ENCODE assay signal across 8 cellular contexts in genomic region chr14:23237772-23238594, GRCh38. TPM values are rescaled to one million over a fixed set of nuclear protein-coding genes. Genes with fewer than 3 reads are reported as not detected.
A peak's percentile ranks its signal among the peaks of the same experiment; 100 is the strongest.
DNase-seq lines count a peak whose midpoint lies in the region; ATAC-seq and TF ChIP-seq lines count a peak whose summit lies in the region.

RNF212B (plus strand) TSS chr14:23237936; CDS start chr14:23240346, 2,410 bp downstream.

- H3K36me3 ChIP-seq in HUES48 (ENCODE audit: control insufficient read depth, insufficient read depth, low read length) (no peaks in the 10 kb centered on the region), PC-3 (ENCODE audit: low read depth, low read length) (no peaks in the 10 kb centered on the region), esophagus muscularis mucosa (no peaks in the 10 kb centered on the region), mucosa of rectum (ENCODE audit: control insufficient read depth in 2 of 2, insufficient read depth in 2 of 2, low read length in 2 of 2) (no peaks in the 10 kb centered on the region)

- no peaks in the 10 kb centered on the region for H3K9me2 ChIP-seq in PC-3 (replicated peaks; ENCODE audit: low read length)

- no peak within 1 kb of the TSS for H3K27ac Mint-ChIP-seq in activated T-cell treated with anti-CD3 and anti-CD28 coated beads, Interleukin-2, amount 50 U/mL, for 24 hours

- no peaks in the 10 kb centered on the region for H3K79me2 ChIP-seq in PC-3 (ENCODE audit: low read length)

- H3K4me3 Mint-ChIP-seq in activated T-cell treated with anti-CD3 and anti-CD28 coated beads, Interleukin-2, amount 50 U/mL, for 24 hours: peak within 1 kb of the TSS; percentile 57

- H3K36me3 Mint-ChIP-seq in activated T-cell treated with anti-CD3 and anti-CD28 coated beads, Interleukin-2, amount 50 U/mL, for 24 hours (ENCODE audit: low read depth): no peaks in the 10 kb centered on the region

- H3K4me1 ChIP-seq in HUES48 (ENCODE audit: control insufficient read depth, insufficient read depth, low read length): peaks cover 5% of the 10 kb centered on the region
- no peaks in the 10 kb centered on the region for H3K4me1 ChIP-seq in PC-3 (ENCODE audit: insufficient read depth, low read length)
- peaks cover 6 to 10% (median 9%) of the 10 kb centered on the region in 4 donors for H3K4me1 ChIP-seq in esophagus muscularis mucosa
- no peaks in the 10 kb centered on the region for H3K4me1 ChIP-seq in mucosa of rectum (ENCODE audit: control insufficient read depth in 2 of 2, insufficient read depth in 2 of 2, low read length in 2 of 2)

- H3K9ac ChIP-seq in HUES48 (ENCODE audit: low read depth, low read length): 0 out of 2 replicates have a peak within 1 kb of the TSS, but pooled peaks have one; percentile 22
- H3K9ac ChIP-seq in PC-3 (ENCODE audit: low read length): no peak within 1 kb of the TSS
- H3K9ac ChIP-seq in mucosa of rectum (ENCODE audit: low read depth in 1 of 2, low read length in 2 of 2): peak within 1 kb of the TSS; percentile 26 to 52

- H3F3A ChIP-seq in PC-3 (ENCODE audit: low read length, unreplicated experiment): no peaks in the 10 kb centered on the region

- WGBS in esophagus muscularis mucosa: 34% methylated on average over 32 of the region's 39 CpGs

- no peak for TF ChIP-seq EP300 in esophagus muscularis mucosa (IDR thresholded peaks at IDR 0.05)

- H3K27ac ChIP-seq in HUES48 (ENCODE audit: low read depth, low read length) (peak within 1 kb of the TSS; percentile 63), PC-3 (ENCODE audit: low read length) (no peak within 1 kb of the TSS), esophagus muscularis mucosa (replicated peaks in 1 of 4) (peak within 1 kb of the TSS; percentile 38 to 70 (median 66)), mucosa of rectum (ENCODE audit: low read depth in 2 of 2, low read length in 2 of 2) (peak within 1 kb of the TSS; percentile 6 to 16)

- peaks cover 9% of the 10 kb centered on the region for H3K4me1 Mint-ChIP-seq in activated T-cell treated with anti-CD3 and anti-CD28 coated beads, Interleukin-2, amount 50 U/mL, for 24 hours (ENCODE audit: low read depth)

- no peaks in the 10 kb centered on the region; the same call in 1 of the 2 replicates for H3K27me3 ChIP-seq in HUES48 (ENCODE audit: control insufficient read depth, insufficient read depth, low read length)
- H3K27me3 ChIP-seq in PC-3 (ENCODE audit: low read length): peaks cover 19% of the 10 kb centered on the region; the same call in 1 of the 2 replicates
- no peaks in the 10 kb centered on the region for H3K27me3 ChIP-seq in esophagus muscularis mucosa
- no peaks in the 10 kb centered on the region for H3K27me3 ChIP-seq in mucosa of rectum (ENCODE audit: control insufficient read depth in 2 of 2, insufficient read depth in 2 of 2, low read length in 2 of 2)

- peak; percentile 86 for DNase-seq in GM10266 (ENCODE audit: extremely low spot score)
- peak; percentile 88 for DNase-seq in PC-3
- DNase-seq in activated T-cell treated with anti-CD3 and anti-CD28 coated beads, Interleukin-2, amount 50 U/mL, for 24 hours: peak; percentile 89
- peak; percentile 97 for DNase-seq in esophagus muscularis mucosa (ENCODE audit: extremely low spot score)
- peak; percentile 39 to 63 for DNase-seq in stimulated activated CD8-positive, alpha-beta memory T cell treated with anti-CD3 and anti-CD28 coated beads, Interleukin-2, amount 100 ng/mL, for 1 hour (ENCODE audit: low read depth in 2 of 2)
- DNase-seq in GOT3 (lab: John Stamatoyannopoulos, UW): no peak

- intact Hi-C loops in PC-3 (cut with micrococcal nuclease): no loop called here
- intact Hi-C loops in esophagus muscularis mucosa (cut with DNase I): no loop called here

- peaks cover 26% of the 10 kb centered on the region for H3K27me3 Mint-ChIP-seq in activated T-cell treated with anti-CD3 and anti-CD28 coated beads, Interleukin-2, amount 50 U/mL, for 24 hours

- TF ChIP-seq CTCF in GM10266 (IDR thresholded peaks at IDR 0.05; ENCODE audit: control insufficient read depth, insufficient read depth, low read depth, missing control alignments) (peak; percentile 8), PC-3 (conservative IDR thresholded peaks at IDR 0.05; ENCODE audit: low read depth, low read length) (no peak), esophagus muscularis mucosa (IDR thresholded peaks at IDR 0.05) (no peak)

- ATAC-seq in PC-3: peak; percentile 99

- H3K4me2 ChIP-seq in PC-3 (ENCODE audit: low read length): peak within 1 kb of the TSS; percentile 79

- BruUV-seq in PC-3 (replicated peaks; lab: Mats Ljungman, UMichigan): no TSS peak

- H3K4me3 ChIP-seq in HUES48 (ENCODE audit: low read depth, low read length) (peak within 1 kb of the TSS; percentile 47), PC-3 (ENCODE audit: low read length) (peak within 1 kb of the TSS; percentile 57), esophagus muscularis mucosa (peak within 1 kb of the TSS; percentile 31 to 53 (median 37)), mucosa of rectum (ENCODE audit: low read length in 2 of 2) (peak within 1 kb of the TSS; percentile 52 to 72)

- POLR2A ChIA-PET in PC-3 (lab: Charles Lee; ENCODE audit: unreplicated experiment): interaction anchor here (0.5 to 0.6 kb wide), 2 partner anchors 12 to 53 kb away, joined by 4 to 20 read pairs; no protein-coding TSS in a partner anchor

- H3K9me3 ChIP-seq in HUES48 (ENCODE audit: control insufficient read depth, insufficient read depth, low read length): no peaks in the 10 kb centered on the region
- no peaks in the 10 kb centered on the region for H3K9me3 ChIP-seq in PC-3 (ENCODE audit: low read length)
- no peaks in the 10 kb centered on the region for H3K9me3 ChIP-seq in esophagus muscularis mucosa
- no peaks in the 10 kb centered on the region for H3K9me3 ChIP-seq in mucosa of rectum (ENCODE audit: control insufficient read depth in 2 of 2, low read length in 2 of 2)

- no peaks in the 10 kb centered on the region for H3K9me3 Mint-ChIP-seq in activated T-cell treated with anti-CD3 and anti-CD28 coated beads, Interleukin-2, amount 50 U/mL, for 24 hours

- CTCF ChIA-PET in PC-3 (lab: Charles Lee): no interaction called here

- peak within 1 kb of the TSS; percentile 87 for H2AFZ ChIP-seq in PC-3 (ENCODE audit: low read length)

- no peaks in the 10 kb centered on the region for H4K20me1 ChIP-seq in PC-3 (ENCODE audit: low read length)

- no peak for TF ChIP-seq POLR2A in esophagus muscularis mucosa (IDR thresholded peaks at IDR 0.05; ENCODE audit: low read depth)

RNA-seq across cellular contexts. Expression of gene RNF212B, which starts in this region (rescaled TPM):
- total RNA-seq in PC-3 (2014; rRNA removed) (not detected in 2 replicates), esophagus muscularis mucosa (under 1 TPM in 1 of 4 donors, not detected in 3; 0.33 TPM)

Comparison
In these comparisons a context has a peak if more than half of its experiments do, and no peak if none do; other contexts are left out.
1. Peak in DNase-seq, ATAC-seq, H3K4me3 ChIP-seq and H3K4me2 ChIP-seq in PC-3; RNA of the gene not detected or under 1 TPM.
2. Peak in DNase-seq, H3K4me3 ChIP-seq and H3K27ac ChIP-seq in esophagus muscularis mucosa; RNA of the gene not detected or under 1 TPM.